Comparison of ENCODE assay signal across 9 cellular contexts in the genomic region with DNA sequence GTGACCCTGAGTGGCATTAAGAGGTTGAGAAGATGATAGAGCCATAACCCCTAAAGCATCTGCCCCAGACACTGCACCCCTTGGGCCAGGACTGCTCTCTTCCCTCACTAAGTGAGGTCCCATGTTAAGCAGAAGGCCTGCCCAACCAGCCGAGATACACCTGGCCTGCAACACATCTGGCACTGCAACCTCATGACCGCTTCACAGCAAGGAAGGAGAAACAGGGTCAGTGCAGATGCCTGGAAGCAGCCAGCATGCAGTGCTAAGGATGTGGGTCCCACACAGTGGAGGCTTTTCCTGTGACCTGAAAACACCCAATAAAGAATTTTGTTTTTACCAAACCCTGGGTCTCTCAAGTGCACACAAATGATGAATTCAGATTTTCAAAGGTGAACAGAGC. TPM values are rescaled to one million over a fixed set of nuclear protein-coding genes. Genes with fewer than 3 reads are reported as not detected.
DNase-seq lines count a peak whose midpoint lies in the region; ATAC-seq and TF ChIP-seq lines count a peak whose summit lies in the region.
"Had no signal": no experiment of that assay in that cellular context is flagged by ENCODE, and none has a peak within 500 bp of the region (broad histone marks: within the 10 kb centered on the region; RNA-seq: fewer than 3 reads in every experiment).

No MANE protein-coding gene starts in this region.

- H3K9me3 ChIP-seq in ascending aorta = no peaks in the 10 kb centered on the region
- H3K9me3 ChIP-seq in stomach smooth muscle (ENCODE audit: control insufficient read depth in 2 of 2, low read length in 2 of 2) = no peaks in the 10 kb centered on the region
- H3K9me3 ChIP-seq: neutrophil had no signal

- no peaks in the 10 kb centered on the region for H3K27me3 Mint-ChIP-seq in memory B cell

- DNase-seq in NCI-H510A treated with DMSO at 0.1 percent for 48 hours (lab: John Stamatoyannopoulos, UW) (peak; percentile 94), ascending aorta (ENCODE audit: low spot score in 2 of 2) (peak in 1 of 2 donors; percentile 63), memory B cell (ENCODE audit: low spot score in 2 of 2) (no peak), UCSD-AML1 (lab: John Stamatoyannopoulos, UW; ENCODE audit: unreplicated experiment) (no peak), posterior cingulate gyrus (no peak), NCI-H1694 (lab: John Stamatoyannopoulos, UW) (no peak)
- DNase-seq: stimulated activated CD8-positive, alpha-beta memory T cell treated with anti-CD3 and anti-CD28 coated beads, Interleukin-4, amount 100 ng/mL, for 48 hours had no signal

- H3K4me1 ChIP-seq in ascending aorta (peaks cover 14 to 54% of the 10 kb centered on the region in 2 donors), stomach smooth muscle (ENCODE audit: control insufficient read depth, insufficient read depth, low read length) (peaks cover 73% of the 10 kb centered on the region)

- no peak for ATAC-seq in memory B cell (ENCODE audit: low read depth)

- H3K27me3 ChIP-seq in ascending aorta = no peaks in the 10 kb centered on the region
- no peaks in the 10 kb centered on the region for H3K27me3 ChIP-seq in stomach smooth muscle (ENCODE audit: control insufficient read depth in 1 of 2, insufficient read depth in 2 of 2, low read length in 2 of 2)
- H3K27me3 ChIP-seq: neutrophil had no signal

- intact Hi-C loops in ascending aorta (cut with DNase I) = loop anchor here (5.0 kb wide), 1 partner anchor 289 kb away; no protein-coding TSS in a partner anchor
- intact Hi-C loops in posterior cingulate gyrus (cut with DNase I) = no loop called here

- H3K9me3 Mint-ChIP-seq in memory B cell = no peaks in the 10 kb centered on the region

- H3K4me1 Mint-ChIP-seq in memory B cell = peaks cover 57% of the 10 kb centered on the region

- H3K36me3 ChIP-seq in ascending aorta (no peaks in the 10 kb centered on the region), stomach smooth muscle (ENCODE audit: control insufficient read depth in 2 of 2, insufficient read depth in 2 of 2, low read length in 2 of 2) (no peaks in the 10 kb centered on the region)
- H3K36me3 ChIP-seq: neutrophil had no signal

- no peak for TF ChIP-seq CTCF in ascending aorta (IDR thresholded peaks at IDR 0.05)

- no peak overlapping the region for H3K4me3 ChIP-seq in ascending aorta
- peak overlapping the region in 1 of 2 donors; percentile 60 for H3K4me3 ChIP-seq in stomach smooth muscle (ENCODE audit: low read length in 2 of 2)

- peak overlapping the region; percentile 53 to 82 for H3K27ac ChIP-seq in ascending aorta
- peak overlapping the region; percentile 92 for H3K27ac ChIP-seq in stomach smooth muscle (ENCODE audit: low read length)
- H3K27ac ChIP-seq: neutrophil had no signal

- H3K9ac ChIP-seq in stomach smooth muscle (ENCODE audit: low read length in 2 of 2) = peak overlapping the region in 1 of 2 donors; percentile 1

- H3K36me3 Mint-ChIP-seq in memory B cell = peaks cover 20% of the 10 kb centered on the region

- H3K4me3 Mint-ChIP-seq in memory B cell = no peak overlapping the region

- peak overlapping the region; percentile 73 for H3K27ac Mint-ChIP-seq in memory B cell

RNA-seq across cellular contexts. Expression of a gene that starts 7.4 kb away (rescaled TPM):
- 20.0 TPM for total RNA-seq in ascending aorta

RNA-seq across cellular contexts. Expression of a gene that starts 33.4 kb away (rescaled TPM):
- 0.43 TPM for total RNA-seq in ascending aorta
